Comparison of ENCODE assay signal across 8 cellular contexts in the genomic region with DNA sequence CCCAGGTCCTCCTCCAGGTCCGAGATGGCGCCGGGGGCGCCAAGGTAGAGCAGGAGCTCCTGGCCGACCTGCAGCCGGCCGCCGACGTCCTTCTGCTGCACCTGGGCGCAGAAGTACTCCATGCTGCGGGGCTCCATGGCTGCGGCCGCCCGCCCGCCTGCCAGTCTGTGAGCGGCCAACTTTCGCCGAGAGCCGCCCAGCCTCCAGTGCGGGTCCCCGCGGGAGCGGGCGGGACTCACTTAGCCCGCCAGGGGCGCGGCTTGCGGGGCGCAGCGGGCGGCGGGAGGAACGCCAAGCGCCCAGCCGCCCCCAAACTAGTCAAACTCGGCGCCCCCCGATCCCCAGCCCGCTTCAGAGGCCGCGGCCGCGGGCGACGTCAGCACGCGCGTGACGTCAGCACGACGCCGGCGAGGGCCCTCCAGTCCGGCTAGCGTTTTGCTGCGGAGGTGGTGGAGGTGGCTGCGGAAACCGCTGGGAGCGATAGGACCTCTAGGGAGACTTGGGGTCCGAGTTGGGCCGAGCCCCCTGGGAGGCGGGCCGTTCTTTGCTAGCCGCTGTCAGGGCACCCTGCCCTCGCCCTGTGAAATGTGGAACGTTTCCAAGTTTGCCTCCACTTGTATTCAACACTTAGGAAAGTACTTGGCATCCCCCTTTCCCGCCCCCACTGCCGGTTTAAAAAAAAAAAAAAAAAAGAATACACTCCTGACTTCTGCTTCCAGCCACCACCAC. TPM values are rescaled to one million over a fixed set of nuclear protein-coding genes. Genes with fewer than 3 reads are reported as not detected.
DNase-seq lines count a peak whose midpoint lies in the region; ATAC-seq, FAIRE-seq and TF ChIP-seq lines count a peak whose summit lies in the region.

Gene CLASP2 (minus strand): TSS at position 389 of the 729 bp plus-strand sequence. CDS start 252 bp downstream, at position 137.

- H4K20me1 ChIP-seq in keratinocyte (ENCODE audit: control insufficient read depth, extremely low read depth, insufficient read depth, low read length): peaks cover 2% of the 10 kb centered on the region

- no peak for FAIRE-seq in keratinocyte (lab: Jason Lieb, UNC)

- no peaks in the 10 kb centered on the region for H3K9me1 ChIP-seq in keratinocyte (ENCODE audit: control insufficient read depth, extremely low read depth, insufficient read depth, low read length)

- H3K79me2 ChIP-seq in keratinocyte (ENCODE audit: control insufficient read depth, insufficient read depth, low read length): peaks cover 44% of the 10 kb centered on the region

- peak; percentile 97 for ATAC-seq in GM18909 (IDR thresholded peaks at IDR 0.05; ENCODE audit: poor library complexity, unreplicated experiment)
- peak; percentile 91 for ATAC-seq in HG03159 (IDR thresholded peaks at IDR 0.05; ENCODE audit: unreplicated experiment)

- H3K9ac ChIP-seq in keratinocyte (ENCODE audit: control insufficient read depth, extremely low read depth, insufficient read depth, low read length): peak within 1 kb of the TSS; percentile 90

- H3K9me3 ChIP-seq in keratinocyte (ENCODE audit: control insufficient read depth, low read depth, low read length): no peaks in the 10 kb centered on the region

- H3K4me2 ChIP-seq in keratinocyte (ENCODE audit: control insufficient read depth, extremely low read depth, insufficient read depth, low read depth, low read length): peak within 1 kb of the TSS; percentile 100

- peaks cover 21% of the 10 kb centered on the region for H3K4me1 ChIP-seq in keratinocyte (ENCODE audit: control insufficient read depth, extremely low read depth, insufficient read depth, low read length)

- peak within 1 kb of the TSS; percentile 63 for H3K27ac ChIP-seq in keratinocyte (ENCODE audit: control insufficient read depth, insufficient read depth, low read length)

- TF ChIP-seq CTCF in keratinocyte (optimal IDR thresholded peaks at IDR 0.05 in 1 of 3, IDR thresholded peaks at IDR 0.05 in 1 of 3, conservative IDR thresholded peaks at IDR 0.05 in 1 of 3; ENCODE audit: extremely low read depth in 1 of 3, insufficient read depth in 2 of 3, low read length in 3 of 3): no peak

- no peaks in the 10 kb centered on the region for H3K27me3 ChIP-seq in keratinocyte (ENCODE audit: control insufficient read depth, extremely low read depth, insufficient read depth, low read length)

- H2AFZ ChIP-seq in keratinocyte (ENCODE audit: control insufficient read depth, low read length): peak within 1 kb of the TSS; percentile 98

- H3K4me3 ChIP-seq in keratinocyte (ENCODE audit: control insufficient read depth in 2 of 3, extremely low read depth in 1 of 3, insufficient read depth in 2 of 3, low read depth in 1 of 3, low read length in 3 of 3): peak within 1 kb of the TSS; percentile 61 to 80 (median 72)

- no peaks in the 10 kb centered on the region for H3K36me3 ChIP-seq in keratinocyte (ENCODE audit: control insufficient read depth in 2 of 2, extremely low read depth in 1 of 2, insufficient read depth in 2 of 2, low read length in 2 of 2)

- DNase-seq in AG08395 (ENCODE audit: low spot score) (peak; percentile 89), NCI-H345 treated with DMSO at 0.1 percent for 48 hours (lab: John Stamatoyannopoulos, UW; ENCODE audit: unreplicated experiment) (peak; percentile 55), keratinocyte (ENCODE audit: low read depth, low spot score) (no peak)
- DNase-seq in activated CD4-positive, CD25-positive, alpha-beta regulatory T cell (lab: John Stamatoyannopoulos, UW): peak; percentile 59 to 72 (median 68)
- peak; percentile 85 for DNase-seq in central memory CD4-positive, alpha-beta T cell
- DNase-seq in stimulated activated CD4-positive, alpha-beta T cell treated with anti-CD3 and anti-CD28 coated beads, Interleukin-12 subunit alpha, Interleukin-12 subunit beta, amount 100 ng/mL, for 48 hours (ENCODE audit: low read depth in 2 of 3, low spot score in 1 of 3): peak; percentile 63 to 78 (median 73)

- dilution Hi-C loops in keratinocyte (cut with MboI; ENCODE audit: extremely low pct_ligation_motif_present, low sequenced_read_pairs): no loop called here

RNA-seq across cellular contexts. Expression of gene CLASP2, which starts in this region (rescaled TPM):
- polyA plus RNA-seq in keratinocyte: 31.4 to 49.5 TPM (median 34.4 TPM) in 3 replicates
- polyA plus RNA-seq in keratinocyte (2011; ENCODE audit: low read depth): 34.1 TPM
- 15.1 and 32.0 TPM in 2 replicates for polyA plus RNA-seq in keratinocyte (2011; cell fraction: cytosol; rRNA removed)
- 48.3 and 55.2 TPM in 2 replicates for polyA plus RNA-seq in keratinocyte (2011; cell fraction: nucleus; rRNA removed)
- 17.3 and 25.4 TPM in 2 replicates for polyA plus RNA-seq in keratinocyte (2012; ENCODE audit: low replicate concordance)
- 34.3 to 123 TPM (median 70.2 TPM) in 3 replicates for polyA minus RNA-seq in keratinocyte
- polyA minus RNA-seq in keratinocyte (2011; cell fraction: cytosol; rRNA and poly(A)+ RNA removed): 40.1 TPM
- polyA minus RNA-seq in keratinocyte (2011; cell fraction: nucleus; rRNA and poly(A)+ RNA removed): 110 and 223 TPM in 2 replicates
